1 cellular context compared by ENCODE assay signal in genomic region chr6:31546339-31546961, GRCh38.
TF ChIP-seq lines count a peak whose summit lies in the region.

TSS of gene ATP6V1G2 (minus strand) at chr6:31546608. CDS start at chr6:31546559, 49 bp downstream.

TF ChIP-seq in HEK293, 187 proteins besides CTCF, POLR2A, EP300 and RAD21 (continued from another document and continues in another):
- TF ChIP-seq REST (tag by site-specific recombination; IDR thresholded peaks at IDR 0.05), result no peak
- no peak for TF ChIP-seq ZNF701 (tag by site-specific recombination; IDR thresholded peaks at IDR 0.05)
- TF ChIP-seq ZBTB26 (tag by site-specific recombination; optimal IDR thresholded peaks at IDR 0.05), result no peak
- TF ChIP-seq ZNF214 (tag by site-specific recombination; IDR thresholded peaks at IDR 0.05; ENCODE audit: borderline replicate concordance), result no peak
- TF ChIP-seq MYNN (tag by site-specific recombination; IDR thresholded peaks at IDR 0.05; ENCODE audit: borderline replicate concordance), result no peak
- TF ChIP-seq AEBP2 (tag by site-specific recombination; IDR thresholded peaks at IDR 0.05; ENCODE audit: borderline replicate concordance), result no peak
- TF ChIP-seq SETDB1 (IDR thresholded peaks at IDR 0.05; ENCODE audit: insufficient read length, low read length), result no peak
- no peak for TF ChIP-seq ZNF169 (tag by site-specific recombination; IDR thresholded peaks at IDR 0.05)
- TF ChIP-seq ZNF561 (tag by site-specific recombination; IDR thresholded peaks at IDR 0.05; ENCODE audit: borderline replicate concordance), result 0 out of 2 replicates have a peak, but pooled peaks have one; percentile 39
- no peak; the same call in 1 of the 2 replicates for TF ChIP-seq KLF8 (tag by site-specific recombination; IDR thresholded peaks at IDR 0.05)
- no peak for TF ChIP-seq ZNF548 (tag by site-specific recombination; IDR thresholded peaks at IDR 0.05)
- TF ChIP-seq ZNF514 (tag by site-specific recombination; IDR thresholded peaks at IDR 0.05), result no peak
- TF ChIP-seq ZNF792 (tag by site-specific recombination; IDR thresholded peaks at IDR 0.05), result no peak
- TF ChIP-seq ZNF24 (tag by site-specific recombination; IDR thresholded peaks at IDR 0.05), result 0 out of 2 replicates have a peak, but pooled peaks have one; percentile 65
- TF ChIP-seq ZNF138 (tag by site-specific recombination; IDR thresholded peaks at IDR 0.05; ENCODE audit: borderline replicate concordance), result no peak
- TF ChIP-seq ZNF426 (tag by site-specific recombination; IDR thresholded peaks at IDR 0.05), result no peak
- TF ChIP-seq ZNF660 (tag by site-specific recombination; IDR thresholded peaks at IDR 0.05), result peak; percentile 96
- TF ChIP-seq ZNF23 (tag by site-specific recombination; IDR thresholded peaks at IDR 0.05; ENCODE audit: borderline replicate concordance), result no peak
- TF ChIP-seq BCL11B (tag by site-specific recombination; IDR thresholded peaks at IDR 0.05; ENCODE audit: low read depth), result no peak
- TF ChIP-seq HOXC10 (CRISPR knock-in tag; IDR thresholded peaks at IDR 0.05), result no peak
- TF ChIP-seq PRDM10 (tag by site-specific recombination; IDR thresholded peaks at IDR 0.05), result no peak
- no peak for TF ChIP-seq TSHZ1 (tag by site-specific recombination; IDR thresholded peaks at IDR 0.05; ENCODE audit: borderline replicate concordance)
- TF ChIP-seq SP2 (tag by site-specific recombination; IDR thresholded peaks at IDR 0.05), result peak; percentile 75
- no peak for TF ChIP-seq INSM2 (tag by site-specific recombination; IDR thresholded peaks at IDR 0.05)
- TF ChIP-seq ZNF626 (tag by site-specific recombination; IDR thresholded peaks at IDR 0.05), result no peak
- TF ChIP-seq FEZF1 (tag by site-specific recombination; IDR thresholded peaks at IDR 0.05), result peak; percentile 72
- TF ChIP-seq HOXD13 (CRISPR knock-in tag; IDR thresholded peaks at IDR 0.05; ENCODE audit: borderline replicate concordance), result no peak
- TF ChIP-seq ZNF302 (tag by site-specific recombination; IDR thresholded peaks at IDR 0.05; ENCODE audit: low read depth), result no peak
- no peak for TF ChIP-seq ZNF837 (tag by site-specific recombination; IDR thresholded peaks at IDR 0.05)
- no peak; the same call in 1 of the 2 replicates for TF ChIP-seq ZNF629 (tag by site-specific recombination; IDR thresholded peaks at IDR 0.05)
- no peak for TF ChIP-seq ZNF433 (tag by site-specific recombination; IDR thresholded peaks at IDR 0.05; ENCODE audit: low read depth)
- TF ChIP-seq ZNF776 (tag by site-specific recombination; IDR thresholded peaks at IDR 0.05; ENCODE audit: borderline replicate concordance), result no peak
- no peak for TF ChIP-seq ZNF211 (tag by site-specific recombination; IDR thresholded peaks at IDR 0.05; ENCODE audit: low read depth)
- no peak for TF ChIP-seq ZNF132 (tag by site-specific recombination; IDR thresholded peaks at IDR 0.05; ENCODE audit: borderline replicate concordance)
- no peak for TF ChIP-seq ZNF157 (tag by site-specific recombination; IDR thresholded peaks at IDR 0.05)
- no peak for TF ChIP-seq KLF1 (tag by site-specific recombination; IDR thresholded peaks at IDR 0.05)
- no peak for TF ChIP-seq GFI1B (tag by site-specific recombination; IDR thresholded peaks at IDR 0.05)
- TF ChIP-seq ZNF707 (tag by site-specific recombination; IDR thresholded peaks at IDR 0.05), result no peak
- no peak for TF ChIP-seq ZNF791 (tag by site-specific recombination; IDR thresholded peaks at IDR 0.05)
- no peak for TF ChIP-seq ZFP41 (tag by site-specific recombination; IDR thresholded peaks at IDR 0.05; ENCODE audit: borderline replicate concordance)
- TF ChIP-seq ELK4 (IDR thresholded peaks at IDR 0.05; ENCODE audit: borderline replicate concordance, low read depth, low read length), result no peak
- TF ChIP-seq ZNF501 (tag by site-specific recombination; IDR thresholded peaks at IDR 0.05), result peak; percentile 49; the same call in 1 of the 2 replicates
- no peak for TF ChIP-seq ZSCAN16 (tag by site-specific recombination; IDR thresholded peaks at IDR 0.05)
- TF ChIP-seq ZNF621 (tag by site-specific recombination; IDR thresholded peaks at IDR 0.05), result no peak
- TF ChIP-seq ZNF600 (tag by site-specific recombination; IDR thresholded peaks at IDR 0.05), result peak; percentile 8; the same call in 1 of the 2 replicates
- no peak for TF ChIP-seq ZNF473 (tag by site-specific recombination; IDR thresholded peaks at IDR 0.05)
- peak; percentile 75 for TF ChIP-seq GLIS2 (tag by site-specific recombination; IDR thresholded peaks at IDR 0.05)
- TF ChIP-seq ZNF571 (tag by site-specific recombination; IDR thresholded peaks at IDR 0.05), result no peak
- TF ChIP-seq ZNF311 (tag by site-specific recombination; IDR thresholded peaks at IDR 0.05; ENCODE audit: borderline replicate concordance), result no peak
- TF ChIP-seq RBAK (tag by site-specific recombination; IDR thresholded peaks at IDR 0.05), result no peak
- TF ChIP-seq ZNF777 (tag by site-specific recombination; IDR thresholded peaks at IDR 0.05; ENCODE audit: borderline replicate concordance), result no peak
- TF ChIP-seq ZNF510 (tag by site-specific recombination; IDR thresholded peaks at IDR 0.05; ENCODE audit: insufficient replicate concordance), result no peak
- no peak for TF ChIP-seq ZNF239 (tag by site-specific recombination; IDR thresholded peaks at IDR 0.05)
- TF ChIP-seq SP3 (tag by site-specific recombination; IDR thresholded peaks at IDR 0.05), result peak; percentile 36
